Comparison of ENCODE assay signal across 1 cellular context in the genomic region with DNA sequence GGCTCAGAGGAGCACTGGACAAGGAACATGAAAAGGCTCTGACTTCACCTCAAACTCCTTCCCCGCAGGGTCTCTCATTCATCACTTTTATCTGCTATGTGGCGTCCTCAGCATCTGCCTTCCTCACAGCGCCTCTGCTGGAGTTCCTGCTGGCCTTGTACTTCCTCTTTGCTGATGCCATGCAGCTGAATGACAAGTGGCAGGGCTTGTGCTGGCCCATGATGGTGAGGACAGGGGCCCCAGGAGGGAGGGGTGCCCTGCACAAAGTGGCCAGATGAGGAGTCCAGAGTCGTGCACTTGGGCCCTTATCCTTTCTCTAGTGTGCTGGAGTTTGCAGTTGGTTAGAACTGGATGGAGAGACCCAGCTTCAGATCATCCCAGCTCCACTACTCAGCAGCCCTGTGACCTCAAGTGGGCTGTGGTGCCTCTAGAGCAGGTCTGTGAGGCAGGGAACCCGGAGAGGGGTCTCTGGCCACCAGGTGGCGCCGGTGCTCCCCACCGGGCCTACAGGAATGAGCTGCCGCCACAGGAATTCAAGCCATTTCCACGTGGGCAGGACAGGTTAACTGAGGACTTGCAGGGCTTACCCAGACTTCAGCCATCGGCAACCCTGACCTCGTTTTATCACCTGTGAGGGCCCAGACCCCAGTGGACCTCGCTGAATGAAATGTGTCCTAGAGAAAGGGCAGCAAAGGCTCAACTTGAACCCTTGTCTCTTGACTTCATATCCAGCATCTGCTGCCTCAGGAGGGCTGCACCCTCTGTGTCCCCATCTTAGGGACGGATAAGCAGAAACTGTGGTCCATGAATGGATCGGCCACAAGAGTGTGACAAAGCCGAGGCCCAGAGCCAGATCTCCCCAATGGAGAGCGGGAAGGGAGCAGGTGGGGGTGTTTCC.
TF ChIP-seq lines count a peak whose summit lies in the region.

No MANE protein-coding gene starts in this region.

TF ChIP-seq in K562, 482 proteins besides CTCF, POLR2A, EP300 and RAD21 (continued from another document and continues in another):
- TF ChIP-seq CBX3 (IDR thresholded peaks at IDR 0.05; ENCODE audit: borderline replicate concordance in 1 of 2, low read length in 2 of 2) (peak in 1 of 2 experiments; percentile 75; a peak in 1 of 3 replicates), MAZ (CRISPR knock-in tag; conservative IDR thresholded peaks at IDR 0.05 in 1 of 2, IDR thresholded peaks at IDR 0.05 in 1 of 2) (peak in 1 of 2 experiments; percentile 65; a peak in 2 of 4 replicates), CREB3L1 (IDR thresholded peaks at IDR 0.05; ENCODE audit: borderline replicate concordance, low read depth) (peak; percentile 65; the same call in 1 of the 2 replicates), CC2D1A (IDR thresholded peaks at IDR 0.05) (peak; percentile 45; the same call in 1 of the 2 replicates), ZNF589 (CRISPR knock-in tag; IDR thresholded peaks at IDR 0.05; ENCODE audit: low read depth) (no peak), CXXC5 (CRISPR knock-in tag; IDR thresholded peaks at IDR 0.05) (peak; percentile 42), MYNN (IDR thresholded peaks at IDR 0.05) (peak; percentile 14; the same call in 1 of the 2 replicates), MYNN (CRISPR knock-in tag; IDR thresholded peaks at IDR 0.05) (no peak), TAF7 (tag; IDR thresholded peaks at IDR 0.05) (no peak), VEZF1 (CRISPR knock-in tag; IDR thresholded peaks at IDR 0.05) (no peak), MXI1 (IDR thresholded peaks at IDR 0.05; ENCODE audit: low read depth, low read length) (no peak), CTBP1 (IDR thresholded peaks at IDR 0.05; ENCODE audit: borderline replicate concordance) (peak; percentile 74; the same call in 1 of the 2 replicates), RBM22 (IDR thresholded peaks at IDR 0.05; ENCODE audit: low read depth, low read length, poor library complexity, severe bottlenecking) (no peak), YY1 (IDR thresholded peaks at IDR 0.05; ENCODE audit: borderline replicate concordance in 1 of 3, control insufficient read depth in 1 of 3, extremely low read depth in 1 of 3, insufficient read depth in 3 of 3, insufficient read length in 1 of 3, insufficient replicate concordance in 2 of 3, low read depth in 1 of 3, low read length in 2 of 3) (peak in 2 of 3 experiments; percentile 44 to 46), ZNF780A (CRISPR knock-in tag; IDR thresholded peaks at IDR 0.05) (no peak), CLOCK (CRISPR knock-in tag; IDR thresholded peaks at IDR 0.05; ENCODE audit: borderline replicate concordance) (no peak), SFPQ (IDR thresholded peaks at IDR 0.05; ENCODE audit: low read depth, low read length) (no peak), ZFX (CRISPR knock-in tag; IDR thresholded peaks at IDR 0.05) (peak; percentile 68), ZNF217 (CRISPR knock-in tag; IDR thresholded peaks at IDR 0.05) (no peak), CHD2 (IDR thresholded peaks at IDR 0.05; ENCODE audit: low read depth, low read length) (no peak), MGA (IDR thresholded peaks at IDR 0.05) (peak; percentile 94), ZNF384 (IDR thresholded peaks at IDR 0.05; ENCODE audit: low read depth, low read length) (no peak), ZNF584 (CRISPR knock-in tag; IDR thresholded peaks at IDR 0.05; ENCODE audit: low read depth) (no peak), ZNF263 (CRISPR knock-in tag; IDR thresholded peaks at IDR 0.05; ENCODE audit: borderline replicate concordance) (peak; percentile 55; the same call in 1 of the 2 replicates), ETV1 (tag; conservative IDR thresholded peaks at IDR 0.05; ENCODE audit: low read depth) (peak; percentile 44), MEIS2 (IDR thresholded peaks at IDR 0.05; ENCODE audit: partially characterized antibody) (peak; percentile 38), MTA3 (IDR thresholded peaks at IDR 0.05; ENCODE audit: borderline replicate concordance) (peak; percentile 43; the same call in 1 of the 2 replicates), HDGF (IDR thresholded peaks at IDR 0.05) (0 out of 2 replicates have a peak, but pooled peaks have one; percentile 22), RBM34 (IDR thresholded peaks at IDR 0.05; ENCODE audit: borderline replicate concordance, insufficient read depth, low read length) (no peak), JUND (IDR thresholded peaks at IDR 0.05; ENCODE audit: borderline replicate concordance, low read depth, low read length) (peak; percentile 38; the same call in 1 of the 2 replicates), JUND (tag; IDR thresholded peaks at IDR 0.05; ENCODE audit: borderline replicate concordance, low read depth, low read length) (peak; percentile 25; the same call in 1 of the 3 replicates), ZNF24 (IDR thresholded peaks at IDR 0.05) (peak; percentile 29; the same call in 1 of the 2 replicates)
- TF ChIP-seq, protein P1, sequence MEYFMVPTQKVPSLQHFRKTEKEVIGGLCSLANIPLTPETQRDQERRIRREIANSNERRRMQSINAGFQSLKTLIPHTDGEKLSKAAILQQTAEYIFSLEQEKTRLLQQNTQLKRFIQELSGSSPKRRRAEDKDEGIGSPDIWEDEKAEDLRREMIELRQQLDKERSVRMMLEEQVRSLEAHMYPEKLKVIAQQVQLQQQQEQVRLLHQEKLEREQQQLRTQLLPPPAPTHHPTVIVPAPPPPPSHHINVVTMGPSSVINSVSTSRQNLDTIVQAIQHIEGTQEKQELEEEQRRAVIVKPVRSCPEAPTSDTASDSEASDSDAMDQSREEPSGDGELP (CRISPR knock-in tag; IDR thresholded peaks at IDR 0.05; ENCODE audit: borderline replicate concordance), result peak; percentile 55; the same call in 1 of the 2 replicates
